10 cellular contexts compared by ENCODE assay signal in genomic region chr5:93246093-93246855, GRCh38.
DNase-seq lines count a peak whose midpoint lies in the region; ATAC-seq and TF ChIP-seq lines count a peak whose summit lies in the region.
"Had no signal": no experiment of that assay in that cellular context is flagged by ENCODE, and none has a peak within 500 bp of the region (broad histone marks: within the 10 kb centered on the region; RNA-seq: fewer than 3 reads in every experiment).

No MANE protein-coding gene starts in this region.

- no peaks in the 10 kb centered on the region for H3K27me3 ChIP-seq in SJCRH30
- no peaks in the 10 kb centered on the region for H3K27me3 ChIP-seq in heart right ventricle
- H3K27me3 ChIP-seq in sigmoid colon: no peaks in the 10 kb centered on the region
- H3K27me3 ChIP-seq: gastrocnemius medialis had no signal

- TF ChIP-seq POLR2A in sigmoid colon (IDR thresholded peaks at IDR 0.05): no peak

- intact Hi-C loops in heart right ventricle (cut with DNase I): no loop called here
- intact Hi-C loops in sigmoid colon (cut with DNase I): no loop called here
- intact Hi-C loops in OCI-LY7 (cut with micrococcal nuclease; ENCODE audit: unreplicated experiment): no loop called here

- H3K4me3 ChIP-seq in HEK293 (ENCODE audit: low read depth, low read length): no peak overlapping the region
- peak overlapping the region; percentile 11; the same call in 1 of the 2 replicates for H3K4me3 ChIP-seq in SJCRH30
- no peak overlapping the region for H3K4me3 ChIP-seq in heart right ventricle
- no peak overlapping the region for H3K4me3 ChIP-seq in sigmoid colon
- H3K4me3 ChIP-seq in OCI-LY7 (ENCODE audit: low read depth, low read length, poor library complexity, severe bottlenecking): no peak overlapping the region
- H3K4me3 ChIP-seq: gastrocnemius medialis had no signal

- BruUV-seq in OCI-LY7 (replicated peaks; lab: Mats Ljungman, UMichigan): no TSS peak

- 0 out of 2 replicates have a peak overlapping the region, but pooled peaks have one; percentile 12 for H3K27ac ChIP-seq in HEK293 (ENCODE audit: extremely low read depth, low read depth, low read length)
- peak overlapping the region; percentile 29; the same call in 1 of the 2 replicates for H3K27ac ChIP-seq in SJCRH30
- H3K27ac ChIP-seq in heart right ventricle: peak overlapping the region in 4 of 10 donors; percentile 1 to 52 (median 15)
- H3K27ac ChIP-seq in sigmoid colon: peak overlapping the region; percentile 8 to 53 (median 32)
- no peak overlapping the region for H3K27ac ChIP-seq in OCI-LY7 (ENCODE audit: low read depth, low read length, poor library complexity, severe bottlenecking)
- H3K27ac ChIP-seq: gastrocnemius medialis had no signal

- CTCF ChIA-PET in HEK293 (lab: Yijun Ruan, JAX) (no interaction called here), OCI-LY7 (lab: Charles Lee; ENCODE audit: unreplicated experiment) (no interaction called here)

- H2AFZ ChIP-seq in OCI-LY7 (ENCODE audit: low read length): no peak overlapping the region

- no peak overlapping the region for H3K4me2 ChIP-seq in OCI-LY7 (ENCODE audit: low read length)

- H3K36me3 ChIP-seq in HEK293 (ENCODE audit: control insufficient read depth in 2 of 2, insufficient read depth in 1 of 2, low read length in 2 of 2): no peaks in the 10 kb centered on the region
- no peaks in the 10 kb centered on the region for H3K36me3 ChIP-seq in SJCRH30
- H3K36me3 ChIP-seq in heart right ventricle: no peaks in the 10 kb centered on the region
- no peaks in the 10 kb centered on the region for H3K36me3 ChIP-seq in sigmoid colon
- H3K36me3 ChIP-seq in OCI-LY7 (ENCODE audit: insufficient read depth, low read length): no peaks in the 10 kb centered on the region
- H3K36me3 ChIP-seq: gastrocnemius medialis had no signal

- H4K20me1 ChIP-seq in OCI-LY7 (ENCODE audit: insufficient read depth, low read length): no peaks in the 10 kb centered on the region

- no peaks in the 10 kb centered on the region for H3K9me2 ChIP-seq in OCI-LY7 (ENCODE audit: insufficient read depth, low read length)

- H3K4me1 ChIP-seq in HEK293 (ENCODE audit: control insufficient read depth, insufficient read depth, low read length) (peaks cover 9% of the 10 kb centered on the region), SJCRH30 (peaks cover 21% of the 10 kb centered on the region), heart right ventricle (peaks cover 0 to 6% (median 0%) of the 10 kb centered on the region in 9 donors), sigmoid colon (peaks cover 0 to 31% (median 18%) of the 10 kb centered on the region in 4 donors), OCI-LY7 (ENCODE audit: insufficient read depth, low read length, poor library complexity, severe bottlenecking) (no peaks in the 10 kb centered on the region)
- H3K4me1 ChIP-seq: gastrocnemius medialis had no signal

- no peaks in the 10 kb centered on the region for H3K9me3 ChIP-seq in HEK293 (ENCODE audit: control insufficient read depth, insufficient read depth, low read depth, low read length)
- no peaks in the 10 kb centered on the region for H3K9me3 ChIP-seq in SJCRH30 (replicated peaks)
- H3K9me3 ChIP-seq in heart right ventricle: no peaks in the 10 kb centered on the region
- H3K9me3 ChIP-seq in sigmoid colon: no peaks in the 10 kb centered on the region
- no peaks in the 10 kb centered on the region for H3K9me3 ChIP-seq in OCI-LY7 (ENCODE audit: low read length)
- H3K9me3 ChIP-seq: gastrocnemius medialis had no signal

- 59 to 64% methylated on average over 6 of the region's 6 CpGs for WGBS in heart right ventricle, 2 donors
- 21 to 56% methylated on average over 6 of the region's 6 CpGs for WGBS in sigmoid colon, 2 donors

- DNase-seq in SJCRH30 (peak; percentile 73 to 80), heart right ventricle (no peak), sigmoid colon (peak; percentile 63), LoVo (ENCODE audit: low spot score) (no peak), OCI-LY7 (ENCODE audit: low spot score) (no peak), SIG-M5 treated with dmso at 0.1 percent for 504 hours (lab: John Stamatoyannopoulos, UW; ENCODE audit: unreplicated experiment) (no peak)
- DNase-seq: activated effector memory CD4-positive, alpha-beta T cell treated with Interleukin-2 at 50 U/mL for 16 hours; gastrocnemius medialis had no signal

- TF ChIP-seq CTCF in HEK293 (tag by site-specific recombination; IDR thresholded peaks at IDR 0.05) (no peak), heart right ventricle (IDR thresholded peaks at IDR 0.05) (no peak), sigmoid colon (IDR thresholded peaks at IDR 0.05) (no peak), OCI-LY7 (conservative IDR thresholded peaks at IDR 0.05; ENCODE audit: low read length) (no peak)

- TF ChIP-seq EP300 in sigmoid colon (IDR thresholded peaks at IDR 0.05): no peak

- ATAC-seq in heart right ventricle: peak in 6 of 8 donors; percentile 60 to 73 (median 63)
- ATAC-seq in activated CD4-positive, CD25-positive, alpha-beta regulatory T cell treated with anti-CD3 and anti-CD28 coated beads, Interleukin-2, amount 50 U/mL, for 24 hours: no peak
- ATAC-seq: gastrocnemius medialis had no signal

- H3K79me2 ChIP-seq in OCI-LY7 (ENCODE audit: insufficient read depth, low read depth, low read length): no peaks in the 10 kb centered on the region

- POLR2A ChIA-PET in HEK293 (lab: Yijun Ruan, JAX): no interaction called here
- POLR2A ChIA-PET in OCI-LY7 (lab: Charles Lee): no interaction called here

TF ChIP-seq in HEK293, 187 proteins besides CTCF, POLR2A, EP300 and RAD21 (continues in another document):
- TF ChIP-seq AEBP2 (tag by site-specific recombination; IDR thresholded peaks at IDR 0.05; ENCODE audit: borderline replicate concordance): no peak
- no peak for TF ChIP-seq ZNF16 (tag by site-specific recombination; IDR thresholded peaks at IDR 0.05; ENCODE audit: low read depth)
- no peak for TF ChIP-seq BCL11B (tag by site-specific recombination; IDR thresholded peaks at IDR 0.05; ENCODE audit: low read depth)
- TF ChIP-seq OSR2 (tag by site-specific recombination; IDR thresholded peaks at IDR 0.05): peak; percentile 50; the same call in 1 of the 2 replicates
- peak; percentile 88 for TF ChIP-seq ZSCAN30 (tag by site-specific recombination; IDR thresholded peaks at IDR 0.05)
- peak; percentile 83; the same call in 1 of the 2 replicates for TF ChIP-seq TCF7L2 (IDR thresholded peaks at IDR 0.05; ENCODE audit: borderline replicate concordance, low read depth, low read length)
- TF ChIP-seq ZNF596 (tag by site-specific recombination; IDR thresholded peaks at IDR 0.05): peak; percentile 45; the same call in 1 of the 2 replicates
- peak; percentile 68 for TF ChIP-seq GLIS1 (tag by site-specific recombination; IDR thresholded peaks at IDR 0.05)
- TF ChIP-seq GLI2 (tag by site-specific recombination; IDR thresholded peaks at IDR 0.05; ENCODE audit: borderline replicate concordance, low read depth): 0 out of 2 replicates have a peak, but pooled peaks have one; percentile 35
- peak; percentile 85 for TF ChIP-seq ZNF561 (tag by site-specific recombination; IDR thresholded peaks at IDR 0.05; ENCODE audit: borderline replicate concordance)
- 0 out of 2 replicates have a peak, but pooled peaks have one; percentile 31 for TF ChIP-seq SP7 (tag by site-specific recombination; IDR thresholded peaks at IDR 0.05)
- peak; percentile 20; the same call in 1 of the 2 replicates for TF ChIP-seq ZBTB8A (tag by site-specific recombination; IDR thresholded peaks at IDR 0.05)
- TF ChIP-seq ZBTB17 (tag by site-specific recombination; IDR thresholded peaks at IDR 0.05): peak; percentile 40; the same call in 1 of the 2 replicates
- TF ChIP-seq ZNF398 (tag by site-specific recombination; IDR thresholded peaks at IDR 0.05): 0 out of 2 replicates have a peak, but pooled peaks have one; percentile 29
- 0 out of 2 replicates have a peak, but pooled peaks have one; percentile 16 for TF ChIP-seq ZNF221 (tag by site-specific recombination; IDR thresholded peaks at IDR 0.05; ENCODE audit: borderline replicate concordance)
- peak; percentile 63 for TF ChIP-seq ZNF24 (tag by site-specific recombination; IDR thresholded peaks at IDR 0.05)
- no peak for TF ChIP-seq KLF17 (tag by site-specific recombination; IDR thresholded peaks at IDR 0.05)

Comparison
In these comparisons a context has a peak if more than half of its experiments do, and no peak if none do; other contexts are left out.
1. DNase-seq: peak in SJCRH30 (2 of 2) and sigmoid colon (single experiment); none in heart right ventricle (0 of 2), LoVo (single experiment), OCI-LY7 (single experiment) and SIG-M5 treated with dmso at 0.1 percent for 504 hours (single experiment).
2. ATAC-seq: peak in heart right ventricle (6 of 8); none in activated CD4-positive, CD25-positive, alpha-beta regulatory T cell treated with anti-CD3 and anti-CD28 coated beads, Interleukin-2, amount 50 U/mL, for 24 hours (0 of 2).